In the genomic region with DNA sequence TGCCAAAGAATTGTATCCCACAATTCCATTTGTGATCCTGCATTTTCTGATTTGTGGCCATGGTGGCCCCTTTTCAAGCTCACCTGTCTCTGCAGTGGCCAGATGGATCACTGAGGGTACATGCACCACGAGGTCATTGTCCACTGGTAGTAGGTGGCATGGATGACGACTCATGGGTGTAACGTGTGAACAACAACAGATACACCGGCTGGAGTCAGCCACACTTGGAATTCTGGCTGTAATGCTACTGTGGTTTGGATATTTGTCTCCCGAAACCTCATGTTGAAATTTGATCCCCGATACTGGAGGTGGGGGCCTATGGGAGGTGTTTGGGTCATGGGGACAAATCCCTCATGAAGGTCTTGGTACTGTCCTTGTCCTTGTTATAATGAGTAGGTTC, we compare ENCODE assay signal across 1 cellular context.
TF ChIP-seq lines count a peak whose summit lies in the region.

No MANE protein-coding gene starts in this region.

TF ChIP-seq in WTC11, 78 proteins besides CTCF, POLR2A, EP300 and RAD21 (continued from another document):
- TF ChIP-seq, protein P1, sequence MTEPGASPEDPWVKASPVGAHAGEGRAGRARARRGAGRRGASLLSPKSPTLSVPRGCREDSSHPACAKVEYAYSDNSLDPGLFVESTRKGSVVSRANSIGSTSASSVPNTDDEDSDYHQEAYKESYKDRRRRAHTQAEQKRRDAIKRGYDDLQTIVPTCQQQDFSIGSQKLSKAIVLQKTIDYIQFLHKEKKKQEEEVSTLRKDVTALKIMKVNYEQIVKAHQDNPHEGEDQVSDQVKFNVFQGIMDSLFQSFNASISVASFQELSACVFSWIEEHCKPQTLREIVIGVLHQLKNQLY (CRISPR knock-in tag; IDR thresholded peaks at IDR 0.05), result no peak
- TF ChIP-seq EMX1 (CRISPR knock-in tag; IDR thresholded peaks at IDR 0.05), result no peak
- no peak for TF ChIP-seq JUN (CRISPR knock-in tag; IDR thresholded peaks at IDR 0.05)
- TF ChIP-seq RELA (CRISPR knock-in tag; IDR thresholded peaks at IDR 0.05; ENCODE audit: borderline replicate concordance), result no peak
